In genomic region chr16:25111403-25112166, GRCh38 we compare ENCODE assay signal across 8 cellular contexts. TPM values are rescaled to one million over a fixed set of nuclear protein-coding genes. Genes with fewer than 3 reads are reported as not detected.
DNase-seq lines count a peak whose midpoint lies in the region; ATAC-seq lines count a peak whose summit lies in the region.

Gene LCMT1, plus strand, starts transcription at chr16:25111742. Its CDS starts 142 bp downstream, at chr16:25111884.

- peak within 1 kb of the TSS; percentile 91 for H3K4me3 Mint-ChIP-seq in dendritic cell treated with granulocyte-macrophage colony-stimulating factor and Interleukin-4, amounts not matched to agents 40 ng/mL and 50 ng/mL, for 4 days

- DNase-seq in C1 segment of cervical spinal cord (lab: John Stamatoyannopoulos, UW) (peak; percentile 37 to 96 (median 90)), NCI-H748 treated with DMSO at 0.1 percent for 48 hours (lab: John Stamatoyannopoulos, UW) (peak; percentile 93), left lobe of liver (ENCODE audit: low spot score) (peak; percentile 95)
- peak; percentile 77 to 93 for DNase-seq in activated CD4-positive, alpha-beta T cell treated with anti-CD3 and anti-CD28 coated beads, Interleukin-2, amount 50 U/mL, for 24 hours (ENCODE audit: low read depth in 1 of 2, low spot score in 1 of 2)
- DNase-seq in stimulated activated CD4-positive, alpha-beta T cell treated with anti-CD3 and anti-CD28 coated beads, Interleukin-2, amount 100 ng/mL, for 4 hours (ENCODE audit: low read depth): peak; percentile 89

- peak within 1 kb of the TSS; percentile 84 for H3K27ac Mint-ChIP-seq in dendritic cell treated with granulocyte-macrophage colony-stimulating factor and Interleukin-4, amounts not matched to agents 40 ng/mL and 50 ng/mL, for 4 days

- peaks cover 37% of the 10 kb centered on the region for H3K36me3 Mint-ChIP-seq in dendritic cell treated with granulocyte-macrophage colony-stimulating factor and Interleukin-4, amounts not matched to agents 40 ng/mL and 50 ng/mL, for 4 days (ENCODE audit: low read depth)

- ATAC-seq in GM19372 (IDR thresholded peaks at IDR 0.05; ENCODE audit: low read depth, unreplicated experiment): peak; percentile 91
- peak; percentile 64 for ATAC-seq in HG03558 (IDR thresholded peaks at IDR 0.05; ENCODE audit: extremely low read depth, unreplicated experiment)
- ATAC-seq in left lobe of liver: peak; percentile 84

- H3K4me1 Mint-ChIP-seq in dendritic cell treated with granulocyte-macrophage colony-stimulating factor and Interleukin-4, amounts not matched to agents 40 ng/mL and 50 ng/mL, for 4 days (ENCODE audit: low read depth): peaks cover 69% of the 10 kb centered on the region

- intact Hi-C loops in dendritic cell treated with granulocyte-macrophage colony-stimulating factor and Interleukin-4, amounts not matched to agents 40 ng/mL and 50 ng/mL, for 4 days (cut with micrococcal nuclease): no loop called here

- no peaks in the 10 kb centered on the region for H3K27me3 Mint-ChIP-seq in dendritic cell treated with granulocyte-macrophage colony-stimulating factor and Interleukin-4, amounts not matched to agents 40 ng/mL and 50 ng/mL, for 4 days

- no peaks in the 10 kb centered on the region for H3K9me3 Mint-ChIP-seq in dendritic cell treated with granulocyte-macrophage colony-stimulating factor and Interleukin-4, amounts not matched to agents 40 ng/mL and 50 ng/mL, for 4 days

RNA-seq across cellular contexts. Expression of gene LCMT1, which starts in this region (rescaled TPM):
- 7.0 TPM for total RNA-seq in left lobe of liver

Comparison
In these comparisons a context has a peak if more than half of its experiments do, and no peak if none do; other contexts are left out.
1. Peak in every context shown above with its lines: DNase-seq and ATAC-seq.